ENCODE assay signal across 40 cellular contexts in genomic region chr20:2783908-2784566, GRCh38. TPM values are rescaled to one million over a fixed set of nuclear protein-coding genes. Genes with fewer than 3 reads are reported as not detected.
"Had no signal": no experiment of that assay in that cellular context is flagged by ENCODE, and none has a peak within 500 bp of the region (broad histone marks: within the 10 kb centered on the region; RNA-seq: fewer than 3 reads in every experiment).

No MANE protein-coding gene starts in this region.

- FAIRE-seq: astrocyte, bronchial epithelial cell had no signal

- H3K4me3 Mint-ChIP-seq: activated B cell treated with CpG ODN at 0.5 μM for 24 hours; activated CD4-positive, alpha-beta memory T cell treated with anti-CD3 and anti-CD28 coated beads for 36 hours; activated CD4-positive, alpha-beta T cell treated with anti-CD3 and anti-CD28 coated beads, Interleukin-2, amount 10 ng/mL, durations not matched to agents 24 days and 14 days; activated CD8-positive, alpha-beta memory T cell treated with anti-CD3 and anti-CD28 coated beads, Interleukin-2, amount 10 ng/mL, durations not matched to agents 7 days and 5 days; activated CD8-positive, alpha-beta T cell treated with anti-CD3 and anti-CD28 coated beads, Interleukin-2, amount 10 ng/mL, durations not matched to agents 7 days and 5 days; activated naive CD8-positive, alpha-beta T cell; activated T-helper 1 cell treated with anti-CD3 and anti-CD28 coated beads, Interleukin-12 subunit alpha, Interleukin-12 subunit beta, Interleukin-2, Interleukin-4 antibody, amounts not matched to agents 30 ng/mL and 10 ng/mL and 1 ng/mL, durations not matched to agents 14 hours and 24 hours and 36 hours; central memory CD8-positive, alpha-beta T cell; dendritic cell treated with granulocyte-macrophage colony-stimulating factor and Interleukin-4, amounts not matched to agents 40 ng/mL and 50 ng/mL, for 4 days; endodermal cell; T-helper 17 cell; T-helper 2 cell treated with Interferon-gamma antibody and Interleukin-4, amounts not matched to agents 5 μg/mL and 100 μg/mL, for 36 hours had no signal

- ATAC-seq: activated CD8-positive, alpha-beta memory T cell treated with anti-CD3 and anti-CD28 coated beads, Interleukin-2, amount 10 ng/mL, durations not matched to agents 7 days and 5 days; activated CD8-positive, alpha-beta T cell treated with anti-CD3 and anti-CD28 coated beads, Interleukin-2, amount 10 ng/mL, durations not matched to agents 7 days and 5 days; foreskin keratinocyte; gastrocnemius medialis; heart left ventricle; T-helper 17 cell had no signal

- H3K4me1 ChIP-seq: esophagus muscularis mucosa, foreskin keratinocyte, gastrocnemius medialis, heart left ventricle had no signal

- H3K9me3 ChIP-seq: esophagus muscularis mucosa, gastrocnemius medialis had no signal

- H3K4me3 ChIP-seq: coronary artery, dorsolateral prefrontal cortex, esophagus muscularis mucosa, gastrocnemius medialis, heart left ventricle had no signal

- H3K36me3 Mint-ChIP-seq: activated CD4-positive, alpha-beta memory T cell treated with anti-CD3 and anti-CD28 coated beads for 36 hours; activated CD8-positive, alpha-beta memory T cell treated with anti-CD3 and anti-CD28 coated beads, Interleukin-2, amount 10 ng/mL, durations not matched to agents 7 days and 5 days; activated naive CD8-positive, alpha-beta T cell had no signal

- H3K9me3 Mint-ChIP-seq: activated CD4-positive, alpha-beta T cell treated with anti-CD3 and anti-CD28 coated beads, Interleukin-2, amount 10 ng/mL, durations not matched to agents 24 days and 14 days; activated T-helper 1 cell treated with anti-CD3 and anti-CD28 coated beads, Interleukin-12 subunit alpha, Interleukin-12 subunit beta, Interleukin-2, Interleukin-4 antibody, amounts not matched to agents 30 ng/mL and 10 ng/mL and 1 ng/mL, durations not matched to agents 14 hours and 24 hours and 36 hours; central memory CD8-positive, alpha-beta T cell; dendritic cell treated with granulocyte-macrophage colony-stimulating factor and Interleukin-4, amounts not matched to agents 40 ng/mL and 50 ng/mL, for 4 days; endodermal cell; T-helper 2 cell treated with Interferon-gamma antibody and Interleukin-4, amounts not matched to agents 5 μg/mL and 100 μg/mL, for 36 hours had no signal

- H3K36me3 ChIP-seq: brain microvascular endothelial cell, esophagus muscularis mucosa, gastrocnemius medialis, heart left ventricle, WERI-Rb-1 had no signal

- H3K4me1 Mint-ChIP-seq: activated B cell treated with CpG ODN at 0.5 μM for 24 hours; activated CD8-positive, alpha-beta memory T cell treated with anti-CD3 and anti-CD28 coated beads, Interleukin-2, amount 10 ng/mL, durations not matched to agents 7 days and 5 days; central memory CD8-positive, alpha-beta T cell; endodermal cell had no signal

- H3K27ac ChIP-seq: brain microvascular endothelial cell, coronary artery, dorsolateral prefrontal cortex, esophagus muscularis mucosa, foreskin keratinocyte, gastrocnemius medialis, heart left ventricle, WERI-Rb-1 had no signal

- H3K27ac Mint-ChIP-seq: activated B cell treated with CpG ODN at 0.5 μM for 24 hours; activated CD4-positive, alpha-beta memory T cell treated with anti-CD3 and anti-CD28 coated beads for 36 hours; activated CD4-positive, alpha-beta T cell treated with anti-CD3 and anti-CD28 coated beads, Interleukin-2, amount 10 ng/mL, durations not matched to agents 24 days and 14 days; activated CD8-positive, alpha-beta memory T cell treated with anti-CD3 and anti-CD28 coated beads, Interleukin-2, amount 10 ng/mL, durations not matched to agents 7 days and 5 days; activated CD8-positive, alpha-beta T cell treated with anti-CD3 and anti-CD28 coated beads, Interleukin-2, amount 10 ng/mL, durations not matched to agents 7 days and 5 days; activated naive CD8-positive, alpha-beta T cell; activated T-helper 1 cell treated with anti-CD3 and anti-CD28 coated beads, Interleukin-12 subunit alpha, Interleukin-12 subunit beta, Interleukin-2, Interleukin-4 antibody, amounts not matched to agents 30 ng/mL and 10 ng/mL and 1 ng/mL, durations not matched to agents 14 hours and 24 hours and 36 hours; dendritic cell treated with granulocyte-macrophage colony-stimulating factor and Interleukin-4, amounts not matched to agents 40 ng/mL and 50 ng/mL, for 4 days; endodermal cell; T-helper 2 cell treated with Interferon-gamma antibody and Interleukin-4, amounts not matched to agents 5 μg/mL and 100 μg/mL, for 36 hours had no signal

- DNase-seq: activated B cell treated with CpG ODN at 0.5 μM for 24 hours; activated CD4-positive, alpha-beta memory T cell treated with anti-CD3 and anti-CD28 coated beads for 36 hours; activated CD4-positive, alpha-beta T cell treated with anti-CD3 and anti-CD28 coated beads for 1 hour; activated CD4-positive, alpha-beta T cell treated with anti-CD3 and anti-CD28 coated beads, Interleukin-2, amount 10 ng/mL, durations not matched to agents 24 days and 14 days; activated CD8-positive, alpha-beta memory T cell treated with anti-CD3 and anti-CD28 coated beads, Interleukin-2, amount 10 ng/mL, durations not matched to agents 7 days and 5 days; activated CD8-positive, alpha-beta memory T cell treated with anti-CD3 and anti-CD28 coated beads, Interleukin-2, amount 50 U/mL, for 4 hours; activated CD8-positive, alpha-beta T cell treated with anti-CD3 and anti-CD28 coated beads, Interleukin-2, amount 10 ng/mL, durations not matched to agents 7 days and 5 days; activated gamma-delta T cell; activated naive CD4-positive, alpha-beta T cell; activated naive CD4-positive, alpha-beta T cell treated with anti-CD3 and anti-CD28 coated beads, Interleukin-2, amount 50 U/mL, for 16 hours; activated T-cell treated with anti-CD3 and anti-CD28 coated beads, Interleukin-2, amount 50 U/mL, for 1 hour; activated T-cell treated with anti-CD3 and anti-CD28 coated beads, Interleukin-2, amount 50 U/mL, for 48 hours; amniotic stem cell; anterior cingulate cortex; brain microvascular endothelial cell; dorsolateral prefrontal cortex; effector memory CD4-positive, alpha-beta T cell; endodermal cell; erythroblast; foreskin keratinocyte; gastrocnemius medialis; glutamatergic neuron; heart left ventricle; T-helper 1 cell; T-helper 17 cell; T1000; WERI-Rb-1 had no signal

RNA-seq across cellular contexts. Expression of gene CPXM1, which starts 16.4 kb away (rescaled TPM):
- total RNA-seq: bronchial epithelial cell, foreskin keratinocyte had no signal
- polyA plus RNA-seq: foreskin keratinocyte had no signal

RNA-seq across cellular contexts. Expression of gene C20orf141, which starts 30.8 kb away (rescaled TPM):
- total RNA-seq: activated B cell treated with CpG ODN at 0.5 μM for 24 hours; activated CD4-positive, alpha-beta memory T cell treated with anti-CD3 and anti-CD28 coated beads for 36 hours; activated CD4-positive, alpha-beta T cell treated with anti-CD3 and anti-CD28 coated beads, Interleukin-2, amount 10 ng/mL, durations not matched to agents 24 days and 14 days; activated CD8-positive, alpha-beta memory T cell treated with anti-CD3 and anti-CD28 coated beads for 36 hours; activated CD8-positive, alpha-beta memory T cell treated with anti-CD3 and anti-CD28 coated beads, Interleukin-2, amount 10 ng/mL, durations not matched to agents 7 days and 5 days; activated CD8-positive, alpha-beta T cell treated with anti-CD3 and anti-CD28 coated beads, Interleukin-2, amount 10 ng/mL, durations not matched to agents 7 days and 5 days; activated T-helper 1 cell treated with anti-CD3 and anti-CD28 coated beads, Interleukin-12 subunit alpha, Interleukin-12 subunit beta, Interleukin-2, Interleukin-4 antibody, amounts not matched to agents 30 ng/mL and 10 ng/mL and 1 ng/mL, durations not matched to agents 14 hours and 24 hours and 36 hours; astrocyte; bronchial epithelial cell; cardiac septum; cerebellum; dorsolateral prefrontal cortex; endodermal cell; esophagus muscularis mucosa; foreskin keratinocyte; gastrocnemius medialis; heart left ventricle; T-helper 17 cell had no signal
- polyA plus RNA-seq: foreskin keratinocyte, heart left ventricle had no signal

RNA-seq across cellular contexts. Expression of gene TMEM239, which starts 32.1 kb away (rescaled TPM):
- total RNA-seq: activated B cell treated with CpG ODN at 0.5 μM for 24 hours; activated CD4-positive, alpha-beta memory T cell treated with anti-CD3 and anti-CD28 coated beads for 36 hours; activated CD4-positive, alpha-beta T cell treated with anti-CD3 and anti-CD28 coated beads, Interleukin-2, amount 10 ng/mL, durations not matched to agents 24 days and 14 days; activated CD8-positive, alpha-beta memory T cell treated with anti-CD3 and anti-CD28 coated beads for 36 hours; activated CD8-positive, alpha-beta memory T cell treated with anti-CD3 and anti-CD28 coated beads, Interleukin-2, amount 10 ng/mL, durations not matched to agents 7 days and 5 days; activated CD8-positive, alpha-beta T cell treated with anti-CD3 and anti-CD28 coated beads, Interleukin-2, amount 10 ng/mL, durations not matched to agents 7 days and 5 days; activated T-helper 1 cell treated with anti-CD3 and anti-CD28 coated beads, Interleukin-12 subunit alpha, Interleukin-12 subunit beta, Interleukin-2, Interleukin-4 antibody, amounts not matched to agents 30 ng/mL and 10 ng/mL and 1 ng/mL, durations not matched to agents 14 hours and 24 hours and 36 hours; astrocyte; bronchial epithelial cell; cardiac septum; cerebellum; dorsolateral prefrontal cortex; endodermal cell; esophagus muscularis mucosa; foreskin keratinocyte; gastrocnemius medialis; heart left ventricle; T-helper 17 cell had no signal
- polyA plus RNA-seq: adipose tissue, foreskin keratinocyte, heart left ventricle had no signal
